In the genomic region with DNA sequence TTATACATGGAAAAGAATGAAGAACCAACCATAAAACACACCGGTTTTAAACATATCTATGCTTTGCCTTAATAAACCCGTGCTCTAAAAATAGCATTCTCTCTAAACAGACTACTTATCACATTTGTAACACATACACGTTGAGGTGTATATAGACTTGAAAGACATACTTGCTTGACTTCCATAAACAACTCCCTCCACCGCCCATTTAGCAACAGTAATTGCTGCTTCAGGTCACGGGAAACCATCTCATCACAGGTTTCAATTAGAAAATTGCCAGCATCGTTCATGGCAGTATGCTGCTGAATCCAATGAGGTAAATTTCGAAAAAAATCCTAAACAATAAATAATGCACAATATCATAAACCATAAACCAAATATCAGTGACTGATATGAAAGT, we compare ENCODE assay signal across 1 cellular context.
TF ChIP-seq lines count a peak whose summit lies in the region.

No MANE protein-coding gene starts in this region.

TF ChIP-seq in WTC11, 78 proteins besides CTCF, POLR2A, EP300 and RAD21 (continued from another document):
- TF ChIP-seq, protein P1, sequence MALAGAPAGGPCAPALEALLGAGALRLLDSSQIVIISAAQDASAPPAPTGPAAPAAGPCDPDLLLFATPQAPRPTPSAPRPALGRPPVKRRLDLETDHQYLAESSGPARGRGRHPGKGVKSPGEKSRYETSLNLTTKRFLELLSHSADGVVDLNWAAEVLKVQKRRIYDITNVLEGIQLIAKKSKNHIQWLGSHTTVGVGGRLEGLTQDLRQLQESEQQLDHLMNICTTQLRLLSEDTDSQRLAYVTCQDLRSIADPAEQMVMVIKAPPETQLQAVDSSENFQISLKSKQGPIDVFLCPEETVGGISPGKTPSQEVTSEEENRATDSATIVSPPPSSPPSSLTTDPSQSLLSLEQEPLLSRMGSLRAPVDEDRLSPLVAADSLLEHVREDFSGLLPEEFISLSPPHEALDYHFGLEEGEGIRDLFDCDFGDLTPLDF (CRISPR knock-in tag; IDR thresholded peaks at IDR 0.05) = no peak
- TF ChIP-seq, protein P2, sequence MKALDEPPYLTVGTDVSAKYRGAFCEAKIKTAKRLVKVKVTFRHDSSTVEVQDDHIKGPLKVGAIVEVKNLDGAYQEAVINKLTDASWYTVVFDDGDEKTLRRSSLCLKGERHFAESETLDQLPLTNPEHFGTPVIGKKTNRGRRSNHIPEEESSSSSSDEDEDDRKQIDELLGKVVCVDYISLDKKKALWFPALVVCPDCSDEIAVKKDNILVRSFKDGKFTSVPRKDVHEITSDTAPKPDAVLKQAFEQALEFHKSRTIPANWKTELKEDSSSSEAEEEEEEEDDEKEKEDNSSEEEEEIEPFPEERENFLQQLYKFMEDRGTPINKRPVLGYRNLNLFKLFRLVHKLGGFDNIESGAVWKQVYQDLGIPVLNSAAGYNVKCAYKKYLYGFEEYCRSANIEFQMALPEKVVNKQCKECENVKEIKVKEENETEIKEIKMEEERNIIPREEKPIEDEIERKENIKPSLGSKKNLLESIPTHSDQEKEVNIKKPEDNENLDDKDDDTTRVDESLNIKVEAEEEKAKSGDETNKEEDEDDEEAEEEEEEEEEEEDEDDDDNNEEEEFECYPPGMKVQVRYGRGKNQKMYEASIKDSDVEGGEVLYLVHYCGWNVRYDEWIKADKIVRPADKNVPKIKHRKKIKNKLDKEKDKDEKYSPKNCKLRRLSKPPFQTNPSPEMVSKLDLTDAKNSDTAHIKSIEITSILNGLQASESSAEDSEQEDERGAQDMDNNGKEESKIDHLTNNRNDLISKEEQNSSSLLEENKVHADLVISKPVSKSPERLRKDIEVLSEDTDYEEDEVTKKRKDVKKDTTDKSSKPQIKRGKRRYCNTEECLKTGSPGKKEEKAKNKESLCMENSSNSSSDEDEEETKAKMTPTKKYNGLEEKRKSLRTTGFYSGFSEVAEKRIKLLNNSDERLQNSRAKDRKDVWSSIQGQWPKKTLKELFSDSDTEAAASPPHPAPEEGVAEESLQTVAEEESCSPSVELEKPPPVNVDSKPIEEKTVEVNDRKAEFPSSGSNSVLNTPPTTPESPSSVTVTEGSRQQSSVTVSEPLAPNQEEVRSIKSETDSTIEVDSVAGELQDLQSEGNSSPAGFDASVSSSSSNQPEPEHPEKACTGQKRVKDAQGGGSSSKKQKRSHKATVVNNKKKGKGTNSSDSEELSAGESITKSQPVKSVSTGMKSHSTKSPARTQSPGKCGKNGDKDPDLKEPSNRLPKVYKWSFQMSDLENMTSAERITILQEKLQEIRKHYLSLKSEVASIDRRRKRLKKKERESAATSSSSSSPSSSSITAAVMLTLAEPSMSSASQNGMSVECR (CRISPR knock-in tag; IDR thresholded peaks at IDR 0.05; ENCODE audit: borderline replicate concordance) = no peak
- TF ChIP-seq, protein P3, sequence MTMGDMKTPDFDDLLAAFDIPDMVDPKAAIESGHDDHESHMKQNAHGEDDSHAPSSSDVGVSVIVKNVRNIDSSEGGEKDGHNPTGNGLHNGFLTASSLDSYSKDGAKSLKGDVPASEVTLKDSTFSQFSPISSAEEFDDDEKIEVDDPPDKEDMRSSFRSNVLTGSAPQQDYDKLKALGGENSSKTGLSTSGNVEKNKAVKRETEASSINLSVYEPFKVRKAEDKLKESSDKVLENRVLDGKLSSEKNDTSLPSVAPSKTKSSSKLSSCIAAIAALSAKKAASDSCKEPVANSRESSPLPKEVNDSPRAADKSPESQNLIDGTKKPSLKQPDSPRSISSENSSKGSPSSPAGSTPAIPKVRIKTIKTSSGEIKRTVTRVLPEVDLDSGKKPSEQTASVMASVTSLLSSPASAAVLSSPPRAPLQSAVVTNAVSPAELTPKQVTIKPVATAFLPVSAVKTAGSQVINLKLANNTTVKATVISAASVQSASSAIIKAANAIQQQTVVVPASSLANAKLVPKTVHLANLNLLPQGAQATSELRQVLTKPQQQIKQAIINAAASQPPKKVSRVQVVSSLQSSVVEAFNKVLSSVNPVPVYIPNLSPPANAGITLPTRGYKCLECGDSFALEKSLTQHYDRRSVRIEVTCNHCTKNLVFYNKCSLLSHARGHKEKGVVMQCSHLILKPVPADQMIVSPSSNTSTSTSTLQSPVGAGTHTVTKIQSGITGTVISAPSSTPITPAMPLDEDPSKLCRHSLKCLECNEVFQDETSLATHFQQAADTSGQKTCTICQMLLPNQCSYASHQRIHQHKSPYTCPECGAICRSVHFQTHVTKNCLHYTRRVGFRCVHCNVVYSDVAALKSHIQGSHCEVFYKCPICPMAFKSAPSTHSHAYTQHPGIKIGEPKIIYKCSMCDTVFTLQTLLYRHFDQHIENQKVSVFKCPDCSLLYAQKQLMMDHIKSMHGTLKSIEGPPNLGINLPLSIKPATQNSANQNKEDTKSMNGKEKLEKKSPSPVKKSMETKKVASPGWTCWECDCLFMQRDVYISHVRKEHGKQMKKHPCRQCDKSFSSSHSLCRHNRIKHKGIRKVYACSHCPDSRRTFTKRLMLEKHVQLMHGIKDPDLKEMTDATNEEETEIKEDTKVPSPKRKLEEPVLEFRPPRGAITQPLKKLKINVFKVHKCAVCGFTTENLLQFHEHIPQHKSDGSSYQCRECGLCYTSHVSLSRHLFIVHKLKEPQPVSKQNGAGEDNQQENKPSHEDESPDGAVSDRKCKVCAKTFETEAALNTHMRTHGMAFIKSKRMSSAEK (CRISPR knock-in tag; IDR thresholded peaks at IDR 0.05; ENCODE audit: borderline replicate concordance) = no peak
- no peak for TF ChIP-seq JUN (CRISPR knock-in tag; IDR thresholded peaks at IDR 0.05)
- no peak for TF ChIP-seq NR2C2 (CRISPR knock-in tag; IDR thresholded peaks at IDR 0.05)
- TF ChIP-seq, protein P4, sequence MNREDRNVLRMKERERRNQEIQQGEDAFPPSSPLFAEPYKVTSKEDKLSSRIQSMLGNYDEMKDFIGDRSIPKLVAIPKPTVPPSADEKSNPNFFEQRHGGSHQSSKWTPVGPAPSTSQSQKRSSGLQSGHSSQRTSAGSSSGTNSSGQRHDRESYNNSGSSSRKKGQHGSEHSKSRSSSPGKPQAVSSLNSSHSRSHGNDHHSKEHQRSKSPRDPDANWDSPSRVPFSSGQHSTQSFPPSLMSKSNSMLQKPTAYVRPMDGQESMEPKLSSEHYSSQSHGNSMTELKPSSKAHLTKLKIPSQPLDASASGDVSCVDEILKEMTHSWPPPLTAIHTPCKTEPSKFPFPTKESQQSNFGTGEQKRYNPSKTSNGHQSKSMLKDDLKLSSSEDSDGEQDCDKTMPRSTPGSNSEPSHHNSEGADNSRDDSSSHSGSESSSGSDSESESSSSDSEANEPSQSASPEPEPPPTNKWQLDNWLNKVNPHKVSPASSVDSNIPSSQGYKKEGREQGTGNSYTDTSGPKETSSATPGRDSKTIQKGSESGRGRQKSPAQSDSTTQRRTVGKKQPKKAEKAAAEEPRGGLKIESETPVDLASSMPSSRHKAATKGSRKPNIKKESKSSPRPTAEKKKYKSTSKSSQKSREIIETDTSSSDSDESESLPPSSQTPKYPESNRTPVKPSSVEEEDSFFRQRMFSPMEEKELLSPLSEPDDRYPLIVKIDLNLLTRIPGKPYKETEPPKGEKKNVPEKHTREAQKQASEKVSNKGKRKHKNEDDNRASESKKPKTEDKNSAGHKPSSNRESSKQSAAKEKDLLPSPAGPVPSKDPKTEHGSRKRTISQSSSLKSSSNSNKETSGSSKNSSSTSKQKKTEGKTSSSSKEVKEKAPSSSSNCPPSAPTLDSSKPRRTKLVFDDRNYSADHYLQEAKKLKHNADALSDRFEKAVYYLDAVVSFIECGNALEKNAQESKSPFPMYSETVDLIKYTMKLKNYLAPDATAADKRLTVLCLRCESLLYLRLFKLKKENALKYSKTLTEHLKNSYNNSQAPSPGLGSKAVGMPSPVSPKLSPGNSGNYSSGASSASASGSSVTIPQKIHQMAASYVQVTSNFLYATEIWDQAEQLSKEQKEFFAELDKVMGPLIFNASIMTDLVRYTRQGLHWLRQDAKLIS (CRISPR knock-in tag; IDR thresholded peaks at IDR 0.05; ENCODE audit: borderline replicate concordance) = no peak
- TF ChIP-seq, protein P5, sequence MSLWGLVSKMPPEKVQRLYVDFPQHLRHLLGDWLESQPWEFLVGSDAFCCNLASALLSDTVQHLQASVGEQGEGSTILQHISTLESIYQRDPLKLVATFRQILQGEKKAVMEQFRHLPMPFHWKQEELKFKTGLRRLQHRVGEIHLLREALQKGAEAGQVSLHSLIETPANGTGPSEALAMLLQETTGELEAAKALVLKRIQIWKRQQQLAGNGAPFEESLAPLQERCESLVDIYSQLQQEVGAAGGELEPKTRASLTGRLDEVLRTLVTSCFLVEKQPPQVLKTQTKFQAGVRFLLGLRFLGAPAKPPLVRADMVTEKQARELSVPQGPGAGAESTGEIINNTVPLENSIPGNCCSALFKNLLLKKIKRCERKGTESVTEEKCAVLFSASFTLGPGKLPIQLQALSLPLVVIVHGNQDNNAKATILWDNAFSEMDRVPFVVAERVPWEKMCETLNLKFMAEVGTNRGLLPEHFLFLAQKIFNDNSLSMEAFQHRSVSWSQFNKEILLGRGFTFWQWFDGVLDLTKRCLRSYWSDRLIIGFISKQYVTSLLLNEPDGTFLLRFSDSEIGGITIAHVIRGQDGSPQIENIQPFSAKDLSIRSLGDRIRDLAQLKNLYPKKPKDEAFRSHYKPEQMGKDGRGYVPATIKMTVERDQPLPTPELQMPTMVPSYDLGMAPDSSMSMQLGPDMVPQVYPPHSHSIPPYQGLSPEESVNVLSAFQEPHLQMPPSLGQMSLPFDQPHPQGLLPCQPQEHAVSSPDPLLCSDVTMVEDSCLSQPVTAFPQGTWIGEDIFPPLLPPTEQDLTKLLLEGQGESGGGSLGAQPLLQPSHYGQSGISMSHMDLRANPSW (CRISPR knock-in tag; conservative IDR thresholded peaks at IDR 0.05; ENCODE audit: low read depth) = no peak
- no peak for TF ChIP-seq ATF1 (CRISPR knock-in tag; IDR thresholded peaks at IDR 0.05)
- no peak for TF ChIP-seq NFE2L1 (CRISPR knock-in tag; IDR thresholded peaks at IDR 0.05)
- TF ChIP-seq ETV6 (CRISPR knock-in tag; IDR thresholded peaks at IDR 0.05) = no peak
- TF ChIP-seq, protein P6, sequence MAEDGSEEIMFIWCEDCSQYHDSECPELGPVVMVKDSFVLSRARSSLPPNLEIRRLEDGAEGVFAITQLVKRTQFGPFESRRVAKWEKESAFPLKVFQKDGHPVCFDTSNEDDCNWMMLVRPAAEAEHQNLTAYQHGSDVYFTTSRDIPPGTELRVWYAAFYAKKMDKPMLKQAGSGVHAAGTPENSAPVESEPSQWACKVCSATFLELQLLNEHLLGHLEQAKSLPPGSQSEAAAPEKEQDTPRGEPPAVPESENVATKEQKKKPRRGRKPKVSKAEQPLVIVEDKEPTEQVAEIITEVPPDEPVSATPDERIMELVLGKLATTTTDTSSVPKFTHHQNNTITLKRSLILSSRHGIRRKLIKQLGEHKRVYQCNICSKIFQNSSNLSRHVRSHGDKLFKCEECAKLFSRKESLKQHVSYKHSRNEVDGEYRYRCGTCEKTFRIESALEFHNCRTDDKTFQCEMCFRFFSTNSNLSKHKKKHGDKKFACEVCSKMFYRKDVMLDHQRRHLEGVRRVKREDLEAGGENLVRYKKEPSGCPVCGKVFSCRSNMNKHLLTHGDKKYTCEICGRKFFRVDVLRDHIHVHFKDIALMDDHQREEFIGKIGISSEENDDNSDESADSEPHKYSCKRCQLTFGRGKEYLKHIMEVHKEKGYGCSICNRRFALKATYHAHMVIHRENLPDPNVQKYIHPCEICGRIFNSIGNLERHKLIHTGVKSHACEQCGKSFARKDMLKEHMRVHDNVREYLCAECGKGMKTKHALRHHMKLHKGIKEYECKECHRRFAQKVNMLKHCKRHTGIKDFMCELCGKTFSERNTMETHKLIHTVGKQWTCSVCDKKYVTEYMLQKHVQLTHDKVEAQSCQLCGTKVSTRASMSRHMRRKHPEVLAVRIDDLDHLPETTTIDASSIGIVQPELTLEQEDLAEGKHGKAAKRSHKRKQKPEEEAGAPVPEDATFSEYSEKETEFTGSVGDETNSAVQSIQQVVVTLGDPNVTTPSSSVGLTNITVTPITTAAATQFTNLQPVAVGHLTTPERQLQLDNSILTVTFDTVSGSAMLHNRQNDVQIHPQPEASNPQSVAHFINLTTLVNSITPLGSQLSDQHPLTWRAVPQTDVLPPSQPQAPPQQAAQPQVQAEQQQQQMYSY (CRISPR knock-in tag; IDR thresholded peaks at IDR 0.05) = no peak
- no peak for TF ChIP-seq MYBL2 (CRISPR knock-in tag; IDR thresholded peaks at IDR 0.05)
- TF ChIP-seq ZNF671 (CRISPR knock-in tag; IDR thresholded peaks at IDR 0.05) = no peak
- TF ChIP-seq, protein P7, sequence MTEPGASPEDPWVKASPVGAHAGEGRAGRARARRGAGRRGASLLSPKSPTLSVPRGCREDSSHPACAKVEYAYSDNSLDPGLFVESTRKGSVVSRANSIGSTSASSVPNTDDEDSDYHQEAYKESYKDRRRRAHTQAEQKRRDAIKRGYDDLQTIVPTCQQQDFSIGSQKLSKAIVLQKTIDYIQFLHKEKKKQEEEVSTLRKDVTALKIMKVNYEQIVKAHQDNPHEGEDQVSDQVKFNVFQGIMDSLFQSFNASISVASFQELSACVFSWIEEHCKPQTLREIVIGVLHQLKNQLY (CRISPR knock-in tag; IDR thresholded peaks at IDR 0.05) = no peak
- TF ChIP-seq ESRRA (CRISPR knock-in tag; IDR thresholded peaks at IDR 0.05; ENCODE audit: borderline replicate concordance) = no peak
